8 cellular contexts compared by ENCODE assay signal in the genomic region with DNA sequence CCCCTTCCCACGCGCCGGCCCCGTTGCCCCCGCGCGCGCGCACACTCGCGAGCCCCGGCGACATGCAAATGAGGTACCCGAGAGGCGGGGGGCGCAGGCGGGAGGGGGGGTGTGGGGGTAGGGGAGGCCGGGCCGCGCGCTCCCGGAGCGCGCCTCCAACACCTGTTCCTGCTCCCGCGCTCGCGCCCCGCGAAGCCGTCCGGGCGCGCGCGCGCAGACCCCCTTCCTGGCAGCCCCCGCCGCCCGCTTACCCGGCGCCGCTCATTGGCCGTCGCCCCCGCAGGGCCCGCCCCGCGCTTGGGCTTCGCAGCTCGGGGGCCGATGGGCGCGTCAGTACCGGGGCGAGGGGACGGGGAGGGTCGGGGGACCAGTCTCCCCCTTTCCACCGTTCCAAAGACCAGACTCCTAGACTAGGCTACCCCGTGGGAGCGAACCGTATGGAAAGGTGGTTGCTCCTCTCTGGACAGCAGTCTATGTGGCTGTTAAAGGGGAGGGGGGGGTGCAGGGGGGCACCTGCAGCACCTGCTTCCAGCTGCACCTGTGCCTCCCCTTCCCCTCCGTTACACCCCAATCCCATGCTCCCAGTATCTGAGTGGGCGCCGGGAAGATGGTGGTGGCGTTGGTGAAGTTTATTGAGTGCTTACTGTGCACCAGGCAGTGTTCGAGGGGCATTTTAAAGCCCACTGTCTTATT. TPM values are rescaled to one million over a fixed set of nuclear protein-coding genes. Genes with fewer than 3 reads are reported as not detected.
DNase-seq lines count a peak whose midpoint lies in the region; ATAC-seq, FAIRE-seq and TF ChIP-seq lines count a peak whose summit lies in the region.

No MANE protein-coding gene starts in this region.

- intact Hi-C loops in pancreas (cut with DNase I): no loop called here

- peaks cover 18% of the 10 kb centered on the region for H3K36me3 Mint-ChIP-seq in T-helper 1 cell treated with Interleukin-12 subunit alpha and Interleukin-12 subunit beta and Interleukin-4 antibody, amounts not matched to agents 30 μg/mL and 1 μg/mL, for 36 hours (ENCODE audit: low read depth)
- H3K36me3 Mint-ChIP-seq in activated CD8-positive, alpha-beta T cell treated with anti-CD3 and anti-CD28 coated beads, Interleukin-2, amount 10 ng/mL, durations not matched to agents 7 days and 5 days (ENCODE audit: low read depth): peaks cover 38% of the 10 kb centered on the region

- WGBS in pancreas, 2 donors: 1 to 3% methylated on average over 21 to 67 of the region's 67 CpGs

- ATAC-seq in HG02610 (IDR thresholded peaks at IDR 0.05; ENCODE audit: unreplicated experiment) (peak; percentile 13), pancreas (peak in 1 of 4 donors; percentile 0)
- peak; percentile 1 for ATAC-seq in activated CD8-positive, alpha-beta T cell treated with anti-CD3 and anti-CD28 coated beads, Interleukin-2, amount 10 ng/mL, durations not matched to agents 7 days and 5 days

- peaks cover 21% of the 10 kb centered on the region for H3K4me1 Mint-ChIP-seq in T-helper 1 cell treated with Interleukin-12 subunit alpha and Interleukin-12 subunit beta and Interleukin-4 antibody, amounts not matched to agents 30 μg/mL and 1 μg/mL, for 36 hours (ENCODE audit: low read depth)
- H3K4me1 Mint-ChIP-seq in activated CD8-positive, alpha-beta T cell treated with anti-CD3 and anti-CD28 coated beads, Interleukin-2, amount 10 ng/mL, durations not matched to agents 7 days and 5 days (ENCODE audit: low read depth): peaks cover 40% of the 10 kb centered on the region

- peaks cover 0 to 12% (median 2%) of the 10 kb centered on the region in 3 donors for H3K36me3 ChIP-seq in pancreas

- peaks cover 0 to 13% (median 0%) of the 10 kb centered on the region in 3 donors for H3K4me1 ChIP-seq in pancreas

- no peak for DNase-seq in T-helper 1 cell
- DNase-seq in NCI-H146 (lab: John Stamatoyannopoulos, UW): peak; percentile 96
- DNase-seq in activated CD8-positive, alpha-beta T cell treated with anti-CD3 and anti-CD28 coated beads, Interleukin-2, amount 10 ng/mL, durations not matched to agents 7 days and 5 days: peak; percentile 76
- peak; percentile 75 to 79 for DNase-seq in frontal cortex (ENCODE audit: low spot score in 2 of 2)
- DNase-seq in pancreas: no peak
- no peak for DNase-seq in HuH-7.5 (ENCODE audit: low spot score)

- H3K27me3 ChIP-seq in pancreas: no peaks in the 10 kb centered on the region

- H3K27ac Mint-ChIP-seq in T-helper 1 cell treated with Interleukin-12 subunit alpha and Interleukin-12 subunit beta and Interleukin-4 antibody, amounts not matched to agents 30 μg/mL and 1 μg/mL, for 36 hours: peak overlapping the region; percentile 85
- H3K27ac Mint-ChIP-seq in activated CD8-positive, alpha-beta T cell treated with anti-CD3 and anti-CD28 coated beads, Interleukin-2, amount 10 ng/mL, durations not matched to agents 7 days and 5 days: peak overlapping the region; percentile 81

- CTCF ChIA-PET in activated CD8-positive, alpha-beta T cell treated with anti-CD3 and anti-CD28 coated beads, Interleukin-2, amount 10 ng/mL, durations not matched to agents 7 days and 5 days (lab: Charles Lee): interaction anchor here (1.2 to 1.8 kb wide), 4 partner anchors 19 to 96 kb away, joined by 3 to 12 read pairs (median 6); no protein-coding TSS in a partner anchor

- H3K9me3 ChIP-seq in pancreas: no peaks in the 10 kb centered on the region

- H3K9me3 Mint-ChIP-seq in T-helper 1 cell treated with Interleukin-12 subunit alpha and Interleukin-12 subunit beta and Interleukin-4 antibody, amounts not matched to agents 30 μg/mL and 1 μg/mL, for 36 hours: no peaks in the 10 kb centered on the region
- no peaks in the 10 kb centered on the region for H3K9me3 Mint-ChIP-seq in activated CD8-positive, alpha-beta T cell treated with anti-CD3 and anti-CD28 coated beads, Interleukin-2, amount 10 ng/mL, durations not matched to agents 7 days and 5 days (ENCODE audit: insufficient read depth)

- H3K27me3 Mint-ChIP-seq in T-helper 1 cell treated with Interleukin-12 subunit alpha and Interleukin-12 subunit beta and Interleukin-4 antibody, amounts not matched to agents 30 μg/mL and 1 μg/mL, for 36 hours (ENCODE audit: low read depth): no peaks in the 10 kb centered on the region
- no peaks in the 10 kb centered on the region for H3K27me3 Mint-ChIP-seq in activated CD8-positive, alpha-beta T cell treated with anti-CD3 and anti-CD28 coated beads, Interleukin-2, amount 10 ng/mL, durations not matched to agents 7 days and 5 days (ENCODE audit: low read depth)

- H3K4me3 ChIP-seq in pancreas: peak overlapping the region; percentile 62 to 86 (median 78)

- POLR2A ChIA-PET in activated CD8-positive, alpha-beta T cell treated with anti-CD3 and anti-CD28 coated beads, Interleukin-2, amount 10 ng/mL, durations not matched to agents 7 days and 5 days (lab: Charles Lee): interaction anchor here (0.7 to 2.4 kb wide), 2 partner anchors 27 to 99 kb away, joined by 3 to 9 read pairs; no protein-coding TSS in a partner anchor

- peak overlapping the region; percentile 83 to 98 (median 97) for H3K27ac ChIP-seq in pancreas

- FAIRE-seq in frontal cortex (lab: Jason Lieb, UNC) (no peak), pancreas (lab: Jason Lieb, UNC) (no peak)

- no peak for TF ChIP-seq CTCF in pancreas (IDR thresholded peaks at IDR 0.05)

- H3K4me3 Mint-ChIP-seq in T-helper 1 cell treated with Interleukin-12 subunit alpha and Interleukin-12 subunit beta and Interleukin-4 antibody, amounts not matched to agents 30 μg/mL and 1 μg/mL, for 36 hours: peak overlapping the region; percentile 87
- peak overlapping the region; percentile 85 for H3K4me3 Mint-ChIP-seq in activated CD8-positive, alpha-beta T cell treated with anti-CD3 and anti-CD28 coated beads, Interleukin-2, amount 10 ng/mL, durations not matched to agents 7 days and 5 days

RNA-seq across cellular contexts. Expression of a gene that starts 0.4 kb away (rescaled TPM):
- total RNA-seq in activated CD8-positive, alpha-beta T cell treated with anti-CD3 and anti-CD28 coated beads, Interleukin-2, amount 10 ng/mL, durations not matched to agents 7 days and 5 days: 10 to 100 TPM; 21.9 to 25.2 TPM
- total RNA-seq in frontal cortex: 2.9 TPM
- total RNA-seq in pancreas: 10 to 100 TPM; 17.1 to 37.0 (median 33.1) TPM
- polyA plus RNA-seq in pancreas: 10 to 100 TPM; 26.7 to 79.4 TPM

RNA-seq across cellular contexts. Expression of a gene that starts 1.2 kb away (rescaled TPM):
- total RNA-seq in activated CD8-positive, alpha-beta T cell treated with anti-CD3 and anti-CD28 coated beads, Interleukin-2, amount 10 ng/mL, durations not matched to agents 7 days and 5 days: 10 to 100 TPM; 13.6 to 13.7 TPM
- total RNA-seq in frontal cortex: 3.3 TPM
- 10 to 100 TPM in 2 of 6 donors, 1 to 10 TPM in 4; 6.8 to 12.1 (median 8.9) TPM for total RNA-seq in pancreas
- 10 to 100 TPM; 12.6 TPM for polyA plus RNA-seq in pancreas

RNA-seq across cellular contexts. Expression of a gene that starts 5.0 kb away (rescaled TPM):
- total RNA-seq in activated CD8-positive, alpha-beta T cell treated with anti-CD3 and anti-CD28 coated beads, Interleukin-2, amount 10 ng/mL, durations not matched to agents 7 days and 5 days: 10 to 100 TPM; 14.8 to 15.8 TPM
- total RNA-seq in frontal cortex: 1.2 TPM
- 1 to 10 TPM; 6.6 to 9.0 (median 7.8) TPM for total RNA-seq in pancreas
- 1 to 10 TPM; 5.7 to 9.7 TPM for polyA plus RNA-seq in pancreas

RNA-seq across cellular contexts. Expression of a gene that starts 19.8 kb away (rescaled TPM):
- total RNA-seq in activated CD8-positive, alpha-beta T cell treated with anti-CD3 and anti-CD28 coated beads, Interleukin-2, amount 10 ng/mL, durations not matched to agents 7 days and 5 days: 1 to 10 TPM; 5.6 to 6.2 TPM
- 3.7 TPM for total RNA-seq in frontal cortex
- total RNA-seq in pancreas: 10 to 100 TPM in 1 of 6 donors, 1 to 10 TPM in 5; 6.5 to 12.7 (median 9.2) TPM
- 10 to 100 TPM; 11.6 to 16.1 TPM for polyA plus RNA-seq in pancreas

RNA-seq across cellular contexts. Expression of a gene that starts 23.9 kb away (rescaled TPM):
- 1 to 10 TPM; 5.2 to 5.3 TPM for total RNA-seq in activated CD8-positive, alpha-beta T cell treated with anti-CD3 and anti-CD28 coated beads, Interleukin-2, amount 10 ng/mL, durations not matched to agents 7 days and 5 days
- 4.5 TPM for total RNA-seq in frontal cortex
- 1 to 10 TPM; 3.7 to 5.8 (median 4.6) TPM for total RNA-seq in pancreas
- polyA plus RNA-seq in pancreas: 10 to 100 TPM; 10.3 to 12.9 TPM

Comparison
In these comparisons a context has a peak if more than half of its experiments do, and no peak if none do; other contexts are left out.
1. DNase-seq: peak in NCI-H146 (single experiment), activated CD8-positive, alpha-beta T cell treated with anti-CD3 and anti-CD28 coated beads, Interleukin-2, amount 10 ng/mL, durations not matched to agents 7 days and 5 days (single experiment) and frontal cortex (2 of 2); none in T-helper 1 cell (0 of 5), pancreas (0 of 6) and HuH-7.5 (single experiment).